Comparison of ENCODE assay signal across 1 cellular context in genomic region chr14:23559010-23559920, GRCh38.
TF ChIP-seq lines count a peak whose summit lies in the region.

No MANE protein-coding gene starts in this region.

TF ChIP-seq in HepG2, 621 proteins besides CTCF, POLR2A, EP300 and RAD21 (continued from another document and continues in another):
- TF ChIP-seq AKNA (CRISPR knock-in tag; IDR thresholded peaks at IDR 0.05; ENCODE audit: borderline replicate concordance) (no peak), KDM3A (CRISPR knock-in tag; IDR thresholded peaks at IDR 0.05; ENCODE audit: low read depth) (0 out of 2 replicates have a peak, but pooled peaks have one; percentile 17), CEBPG (CRISPR knock-in tag; IDR thresholded peaks at IDR 0.05) (no peak), ZNF580 (CRISPR knock-in tag; IDR thresholded peaks at IDR 0.05; ENCODE audit: borderline replicate concordance, low read depth) (peak; percentile 81; the same call in 1 of the 2 replicates), ZMYM3 (CRISPR knock-in tag; IDR thresholded peaks at IDR 0.05) (no peak), MYNN (CRISPR knock-in tag; IDR thresholded peaks at IDR 0.05; ENCODE audit: low read depth) (0 out of 2 replicates have a peak, but pooled peaks have one; percentile 69), PHF8 (CRISPR knock-in tag; IDR thresholded peaks at IDR 0.05) (peak; percentile 45; the same call in 1 of the 2 replicates), ZUFSP (CRISPR knock-in tag; IDR thresholded peaks at IDR 0.05; ENCODE audit: borderline replicate concordance) (no peak), ZSCAN25 (CRISPR knock-in tag; IDR thresholded peaks at IDR 0.05) (no peak), CSRNP1 (CRISPR knock-in tag; IDR thresholded peaks at IDR 0.05) (no peak), CCAR2 (optimal IDR thresholded peaks at IDR 0.05; ENCODE audit: low read depth, low read length) (no peak), ATM (IDR thresholded peaks at IDR 0.05; ENCODE audit: borderline replicate concordance) (no peak), ZNF34 (CRISPR knock-in tag; IDR thresholded peaks at IDR 0.05; ENCODE audit: borderline replicate concordance) (no peak), HMGXB4 (CRISPR knock-in tag; IDR thresholded peaks at IDR 0.05; ENCODE audit: borderline replicate concordance in 1 of 2, low read depth in 1 of 2) (peak; percentile 57 to 65), LRRFIP1 (CRISPR knock-in tag; conservative IDR thresholded peaks at IDR 0.05) (peak; percentile 76; the same call in 1 of the 2 replicates), NCOR1 (IDR thresholded peaks at IDR 0.05; ENCODE audit: borderline replicate concordance, low read length) (no peak), TRIM24 (CRISPR knock-in tag; IDR thresholded peaks at IDR 0.05) (no peak), ZNF556 (CRISPR knock-in tag; IDR thresholded peaks at IDR 0.05; ENCODE audit: borderline replicate concordance) (no peak), PRDM10 (CRISPR knock-in tag; IDR thresholded peaks at IDR 0.05; ENCODE audit: low read depth) (no peak; the same call in 1 of the 2 replicates), TBX2 (CRISPR knock-in tag; IDR thresholded peaks at IDR 0.05; ENCODE audit: borderline replicate concordance) (peak; percentile 58), NAIF1 (CRISPR knock-in tag; IDR thresholded peaks at IDR 0.05; ENCODE audit: borderline replicate concordance) (peak; percentile 70; the same call in 1 of the 2 replicates), JUN (CRISPR knock-in tag; IDR thresholded peaks at IDR 0.05) (no peak), ZBTB39 (CRISPR knock-in tag; IDR thresholded peaks at IDR 0.05) (0 out of 2 replicates have a peak, but pooled peaks have one; percentile 52), ZSCAN30 (CRISPR knock-in tag; IDR thresholded peaks at IDR 0.05) (no peak), ZNF30 (CRISPR knock-in tag; IDR thresholded peaks at IDR 0.05) (0 out of 2 replicates have a peak, but pooled peaks have one; percentile 38), ZBTB33 (CRISPR knock-in tag; IDR thresholded peaks at IDR 0.05) (peak; percentile 29; the same call in 1 of the 2 replicates), SP4 (CRISPR knock-in tag; IDR thresholded peaks at IDR 0.05) (no peak), IKZF5 (CRISPR knock-in tag; IDR thresholded peaks at IDR 0.05) (peak; percentile 60; the same call in 1 of the 2 replicates), KLF12 (CRISPR knock-in tag; IDR thresholded peaks at IDR 0.05; ENCODE audit: borderline replicate concordance) (no peak), HNRNPH1 (optimal IDR thresholded peaks at IDR 0.05; ENCODE audit: low read depth, low read length) (no peak), ISL2 (CRISPR knock-in tag; IDR thresholded peaks at IDR 0.05) (no peak)
